In genomic region chr10:68988530-68989316, GRCh38 we compare ENCODE assay signal across 1 cellular context.
TF ChIP-seq lines count a peak whose summit lies in the region.

Gene KIFBP, plus strand, starts transcription at chr10:68988803. Its CDS starts 30 bp downstream, at chr10:68988833.

TF ChIP-seq in HEK293, 187 proteins besides CTCF, POLR2A, EP300 and RAD21 (continued from another document):
- no peak for TF ChIP-seq ZBTB1 (tag by site-specific recombination; IDR thresholded peaks at IDR 0.05)
- no peak for TF ChIP-seq ZNF175 (tag by site-specific recombination; IDR thresholded peaks at IDR 0.05)
- TF ChIP-seq ZNF785 (tag by site-specific recombination; IDR thresholded peaks at IDR 0.05) = no peak
- no peak for TF ChIP-seq ZNF521 (tag by site-specific recombination; IDR thresholded peaks at IDR 0.05)
- no peak for TF ChIP-seq SCRT2 (tag by site-specific recombination; IDR thresholded peaks at IDR 0.05)
- no peak for TF ChIP-seq PRDM4 (tag by site-specific recombination; IDR thresholded peaks at IDR 0.05)
- TF ChIP-seq ZNF366 (tag by site-specific recombination; conservative IDR thresholded peaks at IDR 0.05) = peak; percentile 88
- TF ChIP-seq ZNF248 (tag by site-specific recombination; IDR thresholded peaks at IDR 0.05) = no peak
- TF ChIP-seq GFI1B (tag by site-specific recombination; IDR thresholded peaks at IDR 0.05) = 0 out of 2 replicates have a peak, but pooled peaks have one; percentile 36
- peak; percentile 33; the same call in 1 of the 2 replicates for TF ChIP-seq WT1 (tag by site-specific recombination; IDR thresholded peaks at IDR 0.05)
- no peak for TF ChIP-seq ZNF701 (tag by site-specific recombination; IDR thresholded peaks at IDR 0.05)
- TF ChIP-seq RBAK (tag by site-specific recombination; IDR thresholded peaks at IDR 0.05) = no peak
- no peak for TF ChIP-seq BCL11A (tag by site-specific recombination; IDR thresholded peaks at IDR 0.05; ENCODE audit: low read depth)
- TF ChIP-seq ZSCAN5A (tag by site-specific recombination; IDR thresholded peaks at IDR 0.05) = peak; percentile 22; the same call in 1 of the 2 replicates
- TF ChIP-seq, protein P1, sequence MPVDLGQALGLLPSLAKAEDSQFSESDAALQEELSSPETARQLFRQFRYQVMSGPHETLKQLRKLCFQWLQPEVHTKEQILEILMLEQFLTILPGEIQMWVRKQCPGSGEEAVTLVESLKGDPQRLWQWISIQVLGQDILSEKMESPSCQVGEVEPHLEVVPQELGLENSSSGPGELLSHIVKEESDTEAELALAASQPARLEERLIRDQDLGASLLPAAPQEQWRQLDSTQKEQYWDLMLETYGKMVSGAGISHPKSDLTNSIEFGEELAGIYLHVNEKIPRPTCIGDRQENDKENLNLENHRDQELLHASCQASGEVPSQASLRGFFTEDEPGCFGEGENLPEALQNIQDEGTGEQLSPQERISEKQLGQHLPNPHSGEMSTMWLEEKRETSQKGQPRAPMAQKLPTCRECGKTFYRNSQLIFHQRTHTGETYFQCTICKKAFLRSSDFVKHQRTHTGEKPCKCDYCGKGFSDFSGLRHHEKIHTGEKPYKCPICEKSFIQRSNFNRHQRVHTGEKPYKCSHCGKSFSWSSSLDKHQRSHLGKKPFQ (tag by site-specific recombination; IDR thresholded peaks at IDR 0.05) = peak; percentile 93
- no peak for TF ChIP-seq ZNF621 (tag by site-specific recombination; IDR thresholded peaks at IDR 0.05)
